ENCODE assay signal across 20 cellular contexts in genomic region chr1:117702654-117703053, GRCh38.
"Had no signal": no experiment of that assay in that cellular context is flagged by ENCODE, and none has a peak within 500 bp of the region (broad histone marks: within the 10 kb centered on the region; RNA-seq: fewer than 3 reads in every experiment).

No MANE protein-coding gene starts in this region.

- ATAC-seq: activated T-cell treated with anti-CD3 and anti-CD28 coated beads, Interleukin-2, amount 50 U/mL, for 4 hours; heart left ventricle; left cardiac atrium; stimulated activated naive B cell treated with anti-CD40 and anti-IgM and Interleukin-4, amounts not matched to agents 10 μg/mL and 1 μg/mL and 100 μg/mL, for 72 hours; T-helper 17 cell had no signal

- DNase-seq: activated CD4-positive, CD25-positive, alpha-beta regulatory T cell treated with anti-CD3 and anti-CD28 coated beads, Interleukin-2, amount 50 U/mL, for 72 hours; activated CD8-positive, alpha-beta memory T cell treated with anti-CD3 and anti-CD28 coated beads, Interleukin-2, amount 50 U/mL, for 48 hours; activated naive CD4-positive, alpha-beta T cell treated with Interleukin-2 at 50 U/mL for 16 hours; activated naive CD8-positive, alpha-beta T cell treated with anti-CD3 and anti-CD28 coated beads for 36 hours; activated T-cell treated with anti-CD3 and anti-CD28 coated beads, Interleukin-2, amount 50 U/mL, for 4 hours; amygdala; endodermal cell; heart left ventricle; left cardiac atrium; ovary; stimulated activated CD4-positive, alpha-beta T cell treated with anti-CD3 and anti-CD28 coated beads, Interleukin-2, amount 100 ng/mL, for 48 hours; stimulated activated CD8-positive, alpha-beta memory T cell treated with anti-CD3 and anti-CD28 coated beads, Interleukin-4, amount 100 ng/mL, for 48 hours; stimulated activated naive B cell treated with anti-CD40 and anti-IgM and Interleukin-4, amounts not matched to agents 10 μg/mL and 1 μg/mL and 100 μg/mL, for 72 hours; T-helper 17 cell; upper lobe of left lung; WERI-Rb-1 had no signal

- H3K27ac ChIP-seq: coronary artery, heart left ventricle, neutrophil, ovary, prostate gland, thoracic aorta, upper lobe of left lung, WERI-Rb-1 had no signal

- H3K27me3 ChIP-seq: heart left ventricle, ovary, upper lobe of left lung had no signal

- H3K4me3 ChIP-seq: coronary artery, heart left ventricle, ovary, prostate gland, thoracic aorta, upper lobe of left lung had no signal

- H3K4me1 ChIP-seq: prostate gland, upper lobe of left lung had no signal

- H3K36me3 ChIP-seq: heart left ventricle, neutrophil, ovary, prostate gland, thoracic aorta, upper lobe of left lung, WERI-Rb-1 had no signal
